24 cellular contexts compared by ENCODE assay signal in the genomic region with DNA sequence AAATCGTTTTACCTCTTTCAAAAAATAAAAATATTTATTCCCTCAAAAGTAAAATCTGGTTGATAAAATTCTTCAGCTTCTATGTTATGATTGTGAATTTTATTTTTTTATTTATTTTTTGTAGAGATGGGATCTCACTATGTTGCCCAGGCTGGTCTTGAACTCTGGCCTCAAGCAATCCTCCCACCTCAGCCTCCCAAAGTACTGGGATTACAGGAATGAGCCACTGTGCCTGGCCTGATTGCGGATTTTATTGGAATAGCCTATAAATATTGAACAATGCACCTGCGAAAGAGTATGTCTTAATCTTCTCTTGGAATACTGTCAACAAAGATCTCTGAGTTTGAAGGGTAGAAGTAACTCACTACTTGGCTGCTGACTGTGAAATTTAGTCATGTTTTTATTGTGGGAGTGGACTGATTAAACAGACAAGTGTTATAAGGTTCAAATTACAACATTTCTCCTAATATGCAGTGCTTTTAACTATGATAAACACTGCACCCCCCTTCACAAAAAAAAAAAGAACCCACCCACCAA.
DNase-seq lines count a peak whose midpoint lies in the region; ATAC-seq, FAIRE-seq and TF ChIP-seq lines count a peak whose summit lies in the region.
"Had no signal": no experiment of that assay in that cellular context is flagged by ENCODE, and none has a peak within 500 bp of the region (broad histone marks: within the 10 kb centered on the region; RNA-seq: fewer than 3 reads in every experiment).

No MANE protein-coding gene starts in this region.

- intact Hi-C loops in HepG2 (cut with micrococcal nuclease; ENCODE audit: unreplicated experiment), result no loop called here

- FAIRE-seq in HepG2 (lab: Jason Lieb, UNC), result no peak
- FAIRE-seq: GM18507 had no signal

- H3K27me3 ChIP-seq in liver (ENCODE audit: control insufficient read depth in 4 of 4, insufficient read depth in 4 of 4, low read length in 3 of 4), result no peaks in the 10 kb centered on the region
- H3K27me3 ChIP-seq in HepG2 (ENCODE audit: control insufficient read depth in 1 of 2, insufficient read depth in 2 of 2, low read length in 2 of 2), result peaks cover 0 to 20% of the 10 kb centered on the region in 2 experiments; a peak in 1 of 5 replicates

- no peak overlapping the region for H2AFZ ChIP-seq in HepG2 (ENCODE audit: low read length)
- H2AFZ ChIP-seq: GM23248 had no signal

- H3K27me3 Mint-ChIP-seq in chondrocyte (ENCODE audit: low read depth), result no peaks in the 10 kb centered on the region
- H3K27me3 Mint-ChIP-seq in naive B cell, result no peaks in the 10 kb centered on the region

- no peak for TF ChIP-seq EP300 in HepG2 (IDR thresholded peaks at IDR 0.05; ENCODE audit: low read depth in 2 of 2, low read length in 2 of 2)
- no peak for TF ChIP-seq EP300 in HepG2 (CRISPR knock-in tag; IDR thresholded peaks at IDR 0.05; ENCODE audit: borderline replicate concordance)

- DNase-seq in HepG2 (ENCODE audit: low spot score) (no peak), chondrocyte (ENCODE audit: low spot score) (no peak), naive B cell (no peak), NCI-H446 (lab: John Stamatoyannopoulos, UW) (no peak)
- DNase-seq: 8988T, DMS153, DND-41, GM23248, H7, HFFc6, Kasumi-1, NCI-H1105 treated with DMSO at 0.1 percent for 48 hours, NCI-H146, NCI-H1930, NCI-H446 treated with DMSO at 0.1 percent for 48 hours, NCI-H526 treated with DMSO at 0.1 percent for 48 hours, SHP77 had no signal

- in situ Hi-C loops in HepG2 (cut with HindIII; ENCODE audit: extremely low pct_ligation_motif_present, low pct_unique_long_range_greater_than_20kb), result no loop called here

- POLR2A ChIA-PET in HepG2 (lab: Yijun Ruan, JAX), result no interaction called here

- TF ChIP-seq POLR2A in HepG2 (IDR thresholded peaks at IDR 0.05; ENCODE audit: insufficient read depth in 1 of 2, low read depth in 2 of 2, low read length in 2 of 2), result no peak

- H3K4me3 Mint-ChIP-seq in chondrocyte (ENCODE audit: unreplicated experiment) (no peak overlapping the region), naive B cell (no peak overlapping the region)
- H3K4me3 Mint-ChIP-seq: HFFc6 had no signal

- H3K27ac ChIP-seq in liver (ENCODE audit: low read depth in 1 of 2, low read length in 2 of 2) (no peak overlapping the region), HepG2 (ENCODE audit: extremely low read length, insufficient read depth, low read length) (no peak overlapping the region)
- H3K27ac ChIP-seq: GM23248, HL-60, RWPE1 had no signal

- peaks cover 48% of the 10 kb centered on the region for H3K4me1 Mint-ChIP-seq in chondrocyte (ENCODE audit: low read depth)
- peaks cover 13 to 31% (median 28%) of the 10 kb centered on the region in 3 donors for H3K4me1 Mint-ChIP-seq in naive B cell

- H3K9me3 Mint-ChIP-seq in chondrocyte (ENCODE audit: low read depth) (no peaks in the 10 kb centered on the region), naive B cell (no peaks in the 10 kb centered on the region)
- H3K9me3 Mint-ChIP-seq: HFFc6 had no signal

- H3K4me3 ChIP-seq in liver (ENCODE audit: low read depth in 1 of 3, low read length in 3 of 3) (no peak overlapping the region), HepG2 (replicated peaks in 1 of 3; ENCODE audit: insufficient read depth in 1 of 3, low read depth in 2 of 3, low read length in 3 of 3) (no peak overlapping the region)
- H3K4me3 ChIP-seq: GM23248 had no signal

- no peak overlapping the region for H3K4me2 ChIP-seq in HepG2 (ENCODE audit: low read depth, low read length)

- no TSS peak for BruUV-seq in HepG2 (replicated peaks; lab: Mats Ljungman, UMichigan)

- H3K9ac ChIP-seq in liver (ENCODE audit: low read depth in 1 of 2, low read length in 2 of 2) (no peak overlapping the region), HepG2 (ENCODE audit: insufficient read depth, low read depth, low read length) (no peak overlapping the region)
- H3K9ac ChIP-seq: GM23248 had no signal

- no peaks in the 10 kb centered on the region for H3K79me2 ChIP-seq in HepG2 (ENCODE audit: insufficient read depth, low read length)

- H3K9me3 ChIP-seq in liver (ENCODE audit: control insufficient read depth in 4 of 4, low read length in 3 of 4) (no peaks in the 10 kb centered on the region), HepG2 (ENCODE audit: low read length) (no peaks in the 10 kb centered on the region)

- H3K36me3 Mint-ChIP-seq in chondrocyte (ENCODE audit: low read depth), result peaks cover 55% of the 10 kb centered on the region
- H3K36me3 Mint-ChIP-seq in naive B cell, result peaks cover 35 to 40% of the 10 kb centered on the region in 2 donors

- TF ChIP-seq CTCF in liver (IDR thresholded peaks at IDR 0.05; ENCODE audit: low read depth, low read length, missing input control), result no peak
- TF ChIP-seq CTCF in HepG2 (CRISPR knock-in tag; IDR thresholded peaks at IDR 0.05), result no peak
- TF ChIP-seq CTCF in chondrocyte (IDR thresholded peaks at IDR 0.05), result no peak

- H4K20me1 ChIP-seq in HepG2 (ENCODE audit: insufficient read depth, low read length), result no peaks in the 10 kb centered on the region

- ATAC-seq in HepG2 (no peak), naive B cell (ENCODE audit: low read depth in 2 of 2) (no peak), HG02642 (IDR thresholded peaks at IDR 0.05; ENCODE audit: poor library complexity, unreplicated experiment) (no peak), SK-N-SH treated with all-trans-retinoic acid at 6 μM for 48 hours (no peak)
- ATAC-seq: Panc1 had no signal

- CTCF ChIA-PET in HepG2 (lab: Yijun Ruan, JAX; ENCODE audit: low intra/inter-chr PET ratio, low total read pairs), result no interaction called here

- H3K4me1 ChIP-seq in liver (ENCODE audit: control insufficient read depth in 4 of 4, insufficient read depth in 4 of 4, low read length in 3 of 4), result peaks cover 0 to 1% (median 0%) of the 10 kb centered on the region in 4 donors
- no peaks in the 10 kb centered on the region for H3K4me1 ChIP-seq in HepG2 (ENCODE audit: insufficient read depth, low read length)

- 53% methylated on average over 3 of the region's 3 CpGs for WGBS in liver
- 30% methylated on average over 3 of the region's 3 CpGs for WGBS in HepG2 (ENCODE audit: low lambda C conversion rate)

- TF ChIP-seq RAD21 in liver (IDR thresholded peaks at IDR 0.05) (peak in 1 of 2 donors; percentile 17), HepG2 (CRISPR knock-in tag; IDR thresholded peaks at IDR 0.05) (no peak)

- H3K27ac Mint-ChIP-seq in chondrocyte (ENCODE audit: unreplicated experiment) (peak overlapping the region; percentile 70), naive B cell (peak overlapping the region in 4 of 6 donors; percentile 11 to 77 (median 54))
- H3K27ac Mint-ChIP-seq: HFFc6 had no signal

- H3K36me3 ChIP-seq in liver (ENCODE audit: control insufficient read depth in 4 of 4, insufficient read depth in 3 of 4, low read depth in 1 of 4, low read length in 3 of 4) (no peaks in the 10 kb centered on the region), HepG2 (replicated peaks in 1 of 2; ENCODE audit: control insufficient read depth in 1 of 2, insufficient read depth in 2 of 2, low read length in 2 of 2) (no peaks in the 10 kb centered on the region)

TF ChIP-seq in liver, 16 proteins besides CTCF, POLR2A, EP300 and RAD21 (continues in another document):
- peak; percentile 48 for TF ChIP-seq FOXA2 (IDR thresholded peaks at IDR 0.05)
- TF ChIP-seq, protein P1, sequence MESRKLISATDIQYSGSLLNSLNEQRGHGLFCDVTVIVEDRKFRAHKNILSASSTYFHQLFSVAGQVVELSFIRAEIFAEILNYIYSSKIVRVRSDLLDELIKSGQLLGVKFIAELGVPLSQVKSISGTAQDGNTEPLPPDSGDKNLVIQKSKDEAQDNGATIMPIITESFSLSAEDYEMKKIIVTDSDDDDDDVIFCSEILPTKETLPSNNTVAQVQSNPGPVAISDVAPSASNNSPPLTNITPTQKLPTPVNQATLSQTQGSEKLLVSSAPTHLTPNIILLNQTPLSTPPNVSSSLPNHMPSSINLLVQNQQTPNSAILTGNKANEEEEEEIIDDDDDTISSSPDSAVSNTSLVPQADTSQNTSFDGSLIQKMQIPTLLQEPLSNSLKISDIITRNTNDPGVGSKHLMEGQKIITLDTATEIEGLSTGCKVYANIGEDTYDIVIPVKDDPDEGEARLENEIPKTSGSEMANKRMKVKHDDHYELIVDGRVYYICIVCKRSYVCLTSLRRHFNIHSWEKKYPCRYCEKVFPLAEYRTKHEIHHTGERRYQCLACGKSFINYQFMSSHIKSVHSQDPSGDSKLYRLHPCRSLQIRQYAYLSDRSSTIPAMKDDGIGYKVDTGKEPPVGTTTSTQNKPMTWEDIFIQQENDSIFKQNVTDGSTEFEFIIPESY (IDR thresholded peaks at IDR 0.05), result peak; percentile 27

TF ChIP-seq in HepG2, 621 proteins besides CTCF, POLR2A, EP300 and RAD21:
- TF ChIP-seq ARHGAP35 (CRISPR knock-in tag; IDR thresholded peaks at IDR 0.05; ENCODE audit: borderline replicate concordance), result no peak
- no peak for TF ChIP-seq ZFP36 (IDR thresholded peaks at IDR 0.05; ENCODE audit: borderline replicate concordance, low read depth, low read length, partially characterized antibody)
- no peak for TF ChIP-seq SOX5 (CRISPR knock-in tag; IDR thresholded peaks at IDR 0.05; ENCODE audit: borderline replicate concordance)
- TF ChIP-seq CREM (IDR thresholded peaks at IDR 0.05), result no peak
- TF ChIP-seq CREM (CRISPR knock-in tag; IDR thresholded peaks at IDR 0.05), result no peak
- no peak for TF ChIP-seq ZNF468 (CRISPR knock-in tag; IDR thresholded peaks at IDR 0.05)
- TF ChIP-seq FOXK1 (CRISPR knock-in tag; IDR thresholded peaks at IDR 0.05; ENCODE audit: borderline replicate concordance, low read depth), result no peak

TF ChIP-seq in SK-N-SH treated with all-trans-retinoic acid at 6 μM for 48 hours, 23 proteins besides CTCF, POLR2A, EP300 and RAD21:
- TF ChIP-seq, protein P2, sequence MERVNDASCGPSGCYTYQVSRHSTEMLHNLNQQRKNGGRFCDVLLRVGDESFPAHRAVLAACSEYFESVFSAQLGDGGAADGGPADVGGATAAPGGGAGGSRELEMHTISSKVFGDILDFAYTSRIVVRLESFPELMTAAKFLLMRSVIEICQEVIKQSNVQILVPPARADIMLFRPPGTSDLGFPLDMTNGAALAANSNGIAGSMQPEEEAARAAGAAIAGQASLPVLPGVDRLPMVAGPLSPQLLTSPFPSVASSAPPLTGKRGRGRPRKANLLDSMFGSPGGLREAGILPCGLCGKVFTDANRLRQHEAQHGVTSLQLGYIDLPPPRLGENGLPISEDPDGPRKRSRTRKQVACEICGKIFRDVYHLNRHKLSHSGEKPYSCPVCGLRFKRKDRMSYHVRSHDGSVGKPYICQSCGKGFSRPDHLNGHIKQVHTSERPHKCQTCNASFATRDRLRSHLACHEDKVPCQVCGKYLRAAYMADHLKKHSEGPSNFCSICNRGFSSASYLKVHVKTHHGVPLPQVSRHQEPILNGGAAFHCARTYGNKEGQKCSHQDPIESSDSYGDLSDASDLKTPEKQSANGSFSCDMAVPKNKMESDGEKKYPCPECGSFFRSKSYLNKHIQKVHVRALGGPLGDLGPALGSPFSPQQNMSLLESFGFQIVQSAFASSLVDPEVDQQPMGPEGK (CRISPR knock-in tag; IDR thresholded peaks at IDR 0.05; ENCODE audit: borderline replicate concordance), result no peak
